In genomic region chr4:108887034-108887433, GRCh38 we compare ENCODE assay signal across 23 cellular contexts.
DNase-seq lines count a peak whose midpoint lies in the region; ATAC-seq and TF ChIP-seq lines count a peak whose summit lies in the region.
"Had no signal": no experiment of that assay in that cellular context is flagged by ENCODE, and none has a peak within 500 bp of the region (broad histone marks: within the 10 kb centered on the region; RNA-seq: fewer than 3 reads in every experiment).

No MANE protein-coding gene starts in this region.

- TF ChIP-seq RAD21 in SK-N-SH (IDR thresholded peaks at IDR 0.05; ENCODE audit: low read length): no peak

- H3K36me3 ChIP-seq in SK-N-SH (replicated peaks in 1 of 2; ENCODE audit: control insufficient read depth in 1 of 2, insufficient read depth in 2 of 2, low read length in 1 of 2): no peaks in the 10 kb centered on the region
- H3K36me3 ChIP-seq in SJSA1: no peaks in the 10 kb centered on the region
- H3K36me3 ChIP-seq in naive thymus-derived CD4-positive, alpha-beta T cell (ENCODE audit: control insufficient read depth in 2 of 3, insufficient read depth in 3 of 3, low read length in 3 of 3): no peaks in the 10 kb centered on the region
- H3K36me3 ChIP-seq: BE2C; BLaER1 treated with 17β-estradiol and CSF1 and Interleukin-3, amounts not matched to agents 10 nM and 100 nM had no signal

- 16% methylated on average over 5 of the region's 5 CpGs for WGBS in SK-N-SH (ENCODE audit: low lambda C conversion rate)

- H4K20me1 ChIP-seq in SK-N-SH (ENCODE audit: insufficient read depth): no peaks in the 10 kb centered on the region
- H4K20me1 ChIP-seq: BLaER1 treated with 17β-estradiol and CSF1 and Interleukin-3, amounts not matched to agents 10 nM and 100 nM had no signal

- no peaks in the 10 kb centered on the region for H3K36me3 Mint-ChIP-seq in neural crest cell (ENCODE audit: low read depth)
- H3K36me3 Mint-ChIP-seq in naive thymus-derived CD4-positive, alpha-beta T cell: no peaks in the 10 kb centered on the region
- H3K36me3 Mint-ChIP-seq: CD14-positive monocyte; CD8-positive, alpha-beta memory T cell had no signal

- H3K4me3 Mint-ChIP-seq in neural crest cell: no peak overlapping the region
- H3K4me3 Mint-ChIP-seq in naive thymus-derived CD4-positive, alpha-beta T cell: no peak overlapping the region
- H3K4me3 Mint-ChIP-seq: CD14-positive monocyte; CD4-positive, alpha-beta T cell; CD8-positive, alpha-beta memory T cell had no signal

- H3K4me3 ChIP-seq in SK-N-SH (ENCODE audit: low read depth in 2 of 2, low read length in 1 of 2) (no peak overlapping the region), SJSA1 (no peak overlapping the region), foreskin fibroblast (ENCODE audit: low read depth in 1 of 2, low read length in 2 of 2) (no peak overlapping the region)
- no peak overlapping the region for H3K4me3 ChIP-seq in naive thymus-derived CD4-positive, alpha-beta T cell (ENCODE audit: low read length)
- H3K4me3 ChIP-seq: BLaER1 treated with 17β-estradiol and CSF1 and Interleukin-3, amounts not matched to agents 10 nM and 100 nM had no signal

- H3K27ac ChIP-seq in SK-N-SH (ENCODE audit: low read depth in 2 of 2, low read length in 1 of 2): no peak overlapping the region
- H3K27ac ChIP-seq in SJSA1: peak overlapping the region; percentile 13; the same call in 1 of the 2 replicates
- no peak overlapping the region for H3K27ac ChIP-seq in naive thymus-derived CD4-positive, alpha-beta T cell (ENCODE audit: low read depth, low read length)
- H3K27ac ChIP-seq: 22Rv1; BLaER1 treated with 17β-estradiol and CSF1 and Interleukin-3, amounts not matched to agents 10 nM and 100 nM had no signal

- no peaks in the 10 kb centered on the region for H3K9me3 Mint-ChIP-seq in neural crest cell
- H3K9me3 Mint-ChIP-seq in naive thymus-derived CD4-positive, alpha-beta T cell: no peaks in the 10 kb centered on the region
- H3K9me3 Mint-ChIP-seq: CD14-positive monocyte; CD4-positive, alpha-beta T cell; CD8-positive, alpha-beta memory T cell had no signal

- peaks cover 64% of the 10 kb centered on the region for H3K4me1 Mint-ChIP-seq in neural crest cell
- H3K4me1 Mint-ChIP-seq in naive thymus-derived CD4-positive, alpha-beta T cell: peaks cover 0 to 11% (median 0%) of the 10 kb centered on the region in 7 donors
- H3K4me1 Mint-ChIP-seq: CD14-positive monocyte; CD8-positive, alpha-beta memory T cell had no signal

- no peaks in the 10 kb centered on the region for H3K79me2 ChIP-seq in SK-N-SH (ENCODE audit: insufficient read depth)

- no peak overlapping the region for H3K4me2 ChIP-seq in SK-N-SH
- H3K4me2 ChIP-seq: BLaER1 treated with 17β-estradiol and CSF1 and Interleukin-3, amounts not matched to agents 10 nM and 100 nM had no signal

- no peak overlapping the region for H3K9ac ChIP-seq in SK-N-SH
- H3K9ac ChIP-seq: BLaER1 treated with 17β-estradiol and CSF1 and Interleukin-3, amounts not matched to agents 10 nM and 100 nM had no signal

- no peak for TF ChIP-seq EP300 in SK-N-SH (IDR thresholded peaks at IDR 0.05; ENCODE audit: borderline replicate concordance in 1 of 2, low read depth in 1 of 2, low read length in 1 of 2)

- no peaks in the 10 kb centered on the region for H3K9me2 ChIP-seq in SK-N-SH

- H3K27me3 ChIP-seq in SK-N-SH (ENCODE audit: insufficient read depth): no peaks in the 10 kb centered on the region
- no peaks in the 10 kb centered on the region for H3K27me3 ChIP-seq in SJSA1 (replicated peaks)
- H3K27me3 ChIP-seq in naive thymus-derived CD4-positive, alpha-beta T cell (ENCODE audit: control insufficient read depth in 2 of 2, insufficient read depth in 2 of 2, low read length in 2 of 2): no peaks in the 10 kb centered on the region
- H3K27me3 ChIP-seq: BE2C; BLaER1 treated with 17β-estradiol and CSF1 and Interleukin-3, amounts not matched to agents 10 nM and 100 nM had no signal

- intact Hi-C loops in naive thymus-derived CD4-positive, alpha-beta T cell (cut with micrococcal nuclease): no loop called here

- H3K27me3 Mint-ChIP-seq in neural crest cell (ENCODE audit: low read depth): no peaks in the 10 kb centered on the region
- peaks cover 0 to 12% (median 0%) of the 10 kb centered on the region in 5 donors for H3K27me3 Mint-ChIP-seq in naive thymus-derived CD4-positive, alpha-beta T cell

- POLR2A ChIA-PET in SK-N-SH (lab: Yijun Ruan, JAX): no interaction called here
- POLR2A ChIA-PET in naive thymus-derived CD4-positive, alpha-beta T cell (lab: Charles Lee): no interaction called here

- H3K4me1 ChIP-seq in SK-N-SH (ENCODE audit: control insufficient read depth in 1 of 2, insufficient read depth in 2 of 2, low read depth in 1 of 2, low read length in 1 of 2) (peaks cover 0 to 50% of the 10 kb centered on the region in 2 experiments; a peak in 2 of 4 replicates), SJSA1 (replicated peaks) (peaks cover 49% of the 10 kb centered on the region)
- no peaks in the 10 kb centered on the region for H3K4me1 ChIP-seq in naive thymus-derived CD4-positive, alpha-beta T cell (ENCODE audit: control insufficient read depth in 2 of 2, insufficient read depth in 2 of 2, low read length in 2 of 2)
- H3K4me1 ChIP-seq: BE2C; BLaER1 treated with 17β-estradiol and CSF1 and Interleukin-3, amounts not matched to agents 10 nM and 100 nM had no signal

- no peak for ATAC-seq in SK-N-SH treated with all-trans-retinoic acid at 6 μM for 48 hours
- no peak for ATAC-seq in naive thymus-derived CD4-positive, alpha-beta T cell

- peak overlapping the region; percentile 67 for H2AFZ ChIP-seq in SK-N-SH (ENCODE audit: low read depth)

- peaks cover 15% of the 10 kb centered on the region for H3F3A ChIP-seq in SK-N-SH (replicated peaks; ENCODE audit: insufficient read depth)

- H3K9me3 ChIP-seq in SK-N-SH (no peaks in the 10 kb centered on the region), SJSA1 (replicated peaks) (no peaks in the 10 kb centered on the region)
- H3K9me3 ChIP-seq in naive thymus-derived CD4-positive, alpha-beta T cell (ENCODE audit: control insufficient read depth in 2 of 3, low read length in 3 of 3): no peaks in the 10 kb centered on the region
- H3K9me3 ChIP-seq: BE2C; BLaER1 treated with 17β-estradiol and CSF1 and Interleukin-3, amounts not matched to agents 10 nM and 100 nM had no signal

- H3K27ac Mint-ChIP-seq in neural crest cell (ENCODE audit: unreplicated experiment): peak overlapping the region; percentile 31
- no peak overlapping the region for H3K27ac Mint-ChIP-seq in naive thymus-derived CD4-positive, alpha-beta T cell
- H3K27ac Mint-ChIP-seq: CD14-positive monocyte; CD4-positive, alpha-beta T cell; CD8-positive, alpha-beta memory T cell had no signal

- TF ChIP-seq CTCF in SK-N-SH (IDR thresholded peaks at IDR 0.05) (no peak), neural crest cell (conservative IDR thresholded peaks at IDR 0.05) (no peak), foreskin fibroblast (IDR thresholded peaks at IDR 0.05; ENCODE audit: low read depth, low read length) (no peak)

- CTCF ChIA-PET in SK-N-SH (lab: Yijun Ruan, JAX): interaction anchor here (0.6 kb wide), 1 partner anchor 1565 kb away, joined by 3 read pairs; no protein-coding TSS in a partner anchor
- CTCF ChIA-PET in naive thymus-derived CD4-positive, alpha-beta T cell (lab: Charles Lee): no interaction called here

- DNase-seq in SK-N-SH (no peak), SJSA1 (ENCODE audit: low read depth in 1 of 2, low spot score in 2 of 2) (no peak), iris pigment epithelial cell (ENCODE audit: low read depth) (peak; percentile 16), neural crest cell (ENCODE audit: low read depth, low spot score) (no peak), foreskin fibroblast (no peak)
- DNase-seq in naive thymus-derived CD4-positive, alpha-beta T cell: no peak
- no peak for DNase-seq in activated CD4-positive, alpha-beta T cell treated with anti-CD3 and anti-CD28 coated beads, Interleukin-2, amount 50 U/mL, for 1 hour
- DNase-seq: ACHN; AML-193; BE2C; Calu3; CD4-positive, alpha-beta T cell; CD8-positive, alpha-beta memory T cell; COR-L47; DMS53; DMS79 treated with DMSO at 0.1 percent for 48 hours; GF-D8; H7; HCEC 1CT had no signal

TF ChIP-seq in SK-N-SH, 30 proteins besides CTCF, POLR2A, EP300 and RAD21 (continues in another document):
- TF ChIP-seq MEF2A (IDR thresholded peaks at IDR 0.05; ENCODE audit: borderline replicate concordance, low read depth) (no peak), TEAD4 (IDR thresholded peaks at IDR 0.05; ENCODE audit: borderline replicate concordance, insufficient read depth) (no peak)

TF ChIP-seq in SK-N-SH treated with all-trans-retinoic acid at 6 μM for 48 hours, 23 proteins besides CTCF, POLR2A, EP300 and RAD21 (continues in another document):
- TF ChIP-seq, protein P1, sequence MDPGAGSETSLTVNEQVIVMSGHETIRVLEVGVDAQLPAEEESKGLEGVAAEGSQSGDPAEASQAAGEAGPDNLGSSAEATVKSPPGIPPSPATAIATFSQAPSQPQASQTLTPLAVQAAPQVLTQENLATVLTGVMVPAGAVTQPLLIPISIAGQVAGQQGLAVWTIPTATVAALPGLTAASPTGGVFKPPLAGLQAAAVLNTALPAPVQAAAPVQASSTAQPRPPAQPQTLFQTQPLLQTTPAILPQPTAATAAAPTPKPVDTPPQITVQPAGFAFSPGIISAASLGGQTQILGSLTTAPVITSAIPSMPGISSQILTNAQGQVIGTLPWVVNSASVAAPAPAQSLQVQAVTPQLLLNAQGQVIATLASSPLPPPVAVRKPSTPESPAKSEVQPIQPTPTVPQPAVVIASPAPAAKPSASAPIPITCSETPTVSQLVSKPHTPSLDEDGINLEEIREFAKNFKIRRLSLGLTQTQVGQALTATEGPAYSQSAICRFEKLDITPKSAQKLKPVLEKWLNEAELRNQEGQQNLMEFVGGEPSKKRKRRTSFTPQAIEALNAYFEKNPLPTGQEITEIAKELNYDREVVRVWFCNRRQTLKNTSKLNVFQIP (CRISPR knock-in tag; IDR thresholded peaks at IDR 0.05; ENCODE audit: borderline replicate concordance, low read depth): no peak
- TF ChIP-seq TCF4 (CRISPR knock-in tag; IDR thresholded peaks at IDR 0.05; ENCODE audit: borderline replicate concordance) (no peak), ZC3H10 (CRISPR knock-in tag; IDR thresholded peaks at IDR 0.05) (no peak), RARB (CRISPR knock-in tag; IDR thresholded peaks at IDR 0.05) (no peak), ZFP3 (CRISPR knock-in tag; IDR thresholded peaks at IDR 0.05) (no peak), ZNF70 (CRISPR knock-in tag; IDR thresholded peaks at IDR 0.05) (no peak)
